Comparison of ENCODE assay signal across 15 cellular contexts in genomic region chr5:28374492-28374934, GRCh38.
DNase-seq lines count a peak whose midpoint lies in the region; ATAC-seq, FAIRE-seq and TF ChIP-seq lines count a peak whose summit lies in the region.
"Had no signal": no experiment of that assay in that cellular context is flagged by ENCODE, and none has a peak within 500 bp of the region (broad histone marks: within the 10 kb centered on the region; RNA-seq: fewer than 3 reads in every experiment).

No MANE protein-coding gene starts in this region.

- H3K9me3 ChIP-seq in osteoblast (ENCODE audit: low read depth, low read length), result no peaks in the 10 kb centered on the region
- H3K9me3 ChIP-seq in kidney (ENCODE audit: control insufficient read depth in 1 of 2, low read length in 2 of 2), result peaks cover 0 to 3% of the 10 kb centered on the region in 2 donors

- no peak overlapping the region for H3K27ac Mint-ChIP-seq in effector memory CD8-positive, alpha-beta T cell
- H3K27ac Mint-ChIP-seq: CD4-positive, CD25-positive, alpha-beta regulatory T cell; natural killer cell treated with Interleukin-12 subunit alpha and Interleukin-12 subunit beta and Interleukin-15 and Interleukin-18, amount 100 ng/mL, for 72 hours had no signal

- DNase-seq in HPDE6-E6E7 (ENCODE audit: extremely low spot score) (peak; percentile 11), NCI-H2196 treated with DMSO at 0.1 percent for 48 hours (lab: John Stamatoyannopoulos, UW; ENCODE audit: unreplicated experiment) (peak; percentile 4), amniotic epithelial cell (ENCODE audit: low read depth) (peak; percentile 11), osteoblast (ENCODE audit: insufficient read length, low spot score, missing footprints) (no peak), kidney (no peak), OCI-M2 (lab: John Stamatoyannopoulos, UW; ENCODE audit: unreplicated experiment) (no peak), D721Med (ENCODE audit: insufficient read length, low spot score) (no peak)
- DNase-seq in effector memory CD8-positive, alpha-beta T cell, result no peak
- DNase-seq: activated CD8-positive, alpha-beta memory T cell treated with anti-CD3 and anti-CD28 coated beads for 24 hours; activated gamma-delta T cell treated with Interleukin-2 at 50 U/mL for 16 hours; CD4-positive, CD25-positive, alpha-beta regulatory T cell; NCI-H2081 had no signal

- H3K4me3 ChIP-seq in osteoblast (ENCODE audit: insufficient read depth, low read length) (no peak overlapping the region), kidney (ENCODE audit: low read length in 2 of 2) (no peak overlapping the region)

- no peak overlapping the region for H3K4me2 ChIP-seq in osteoblast (ENCODE audit: insufficient read depth, low read length)
- H3K4me2 ChIP-seq: KMS-11 had no signal

- no peak for TF ChIP-seq CTCF in osteoblast (IDR thresholded peaks at IDR 0.05; ENCODE audit: extremely low read depth, low read depth, low read length)
- no peak for TF ChIP-seq CTCF in kidney (IDR thresholded peaks at IDR 0.05; ENCODE audit: borderline replicate concordance, extremely low read depth, insufficient read depth)
- TF ChIP-seq CTCF in D721Med (IDR thresholded peaks at IDR 0.05; ENCODE audit: insufficient read depth, missing control alignments), result no peak

- H4K20me1 ChIP-seq in osteoblast (ENCODE audit: insufficient read depth, low read length), result no peaks in the 10 kb centered on the region

- ATAC-seq in effector memory CD8-positive, alpha-beta T cell (replicated peaks), result no peak
- ATAC-seq: natural killer cell treated with Interleukin-12 subunit alpha and Interleukin-12 subunit beta and Interleukin-15 and Interleukin-18, amount 100 ng/mL, for 72 hours; Right ventricle myocardium inferior had no signal

- H3K4me1 ChIP-seq in osteoblast (ENCODE audit: insufficient read depth, low read length) (no peaks in the 10 kb centered on the region), kidney (ENCODE audit: control insufficient read depth in 1 of 2, insufficient read depth in 1 of 2, low read depth in 1 of 2, low read length in 2 of 2) (no peaks in the 10 kb centered on the region)

- H3K27ac ChIP-seq in osteoblast (ENCODE audit: low read depth, low read length), result no peak overlapping the region
- H3K27ac ChIP-seq in kidney (ENCODE audit: low read depth in 2 of 2, low read length in 2 of 2), result no peak overlapping the region
- H3K27ac ChIP-seq: KMS-11 had no signal

- H3K27me3 ChIP-seq in osteoblast (ENCODE audit: insufficient read depth, low read length), result no peaks in the 10 kb centered on the region

- no peak for FAIRE-seq in kidney (lab: Jason Lieb, UNC)
- no peak for FAIRE-seq in D721Med (lab: Jason Lieb, UNC)

- no peaks in the 10 kb centered on the region for H3K4me1 Mint-ChIP-seq in effector memory CD8-positive, alpha-beta T cell (ENCODE audit: low read depth in 2 of 2)
- H3K4me1 Mint-ChIP-seq: CD4-positive, CD25-positive, alpha-beta regulatory T cell had no signal

- no peaks in the 10 kb centered on the region for H3K79me2 ChIP-seq in osteoblast (ENCODE audit: insufficient read depth, low read length)

- intact Hi-C loops in kidney (cut with DNase I), result no loop called here

- no peak overlapping the region for H3K4me3 Mint-ChIP-seq in effector memory CD8-positive, alpha-beta T cell
- H3K4me3 Mint-ChIP-seq: CD4-positive, CD25-positive, alpha-beta regulatory T cell; natural killer cell treated with Interleukin-12 subunit alpha and Interleukin-12 subunit beta and Interleukin-15 and Interleukin-18, amount 100 ng/mL, for 72 hours had no signal

- H3K36me3 ChIP-seq in osteoblast (ENCODE audit: insufficient read depth, low read length) (no peaks in the 10 kb centered on the region), kidney (ENCODE audit: control insufficient read depth in 1 of 2, insufficient read depth in 2 of 2, low read length in 2 of 2) (no peaks in the 10 kb centered on the region)

- peak overlapping the region; percentile 6 for H2AFZ ChIP-seq in osteoblast (ENCODE audit: low read length)

- peaks cover 0 to 14% of the 10 kb centered on the region in 2 donors for H3K9me3 Mint-ChIP-seq in effector memory CD8-positive, alpha-beta T cell

- no peaks in the 10 kb centered on the region for H3K36me3 Mint-ChIP-seq in effector memory CD8-positive, alpha-beta T cell (ENCODE audit: insufficient read depth)
- H3K36me3 Mint-ChIP-seq: CD4-positive, CD25-positive, alpha-beta regulatory T cell had no signal

- H3K9ac ChIP-seq in kidney (ENCODE audit: low read length in 2 of 2), result no peak overlapping the region
- H3K9ac ChIP-seq: KMS-11 had no signal

- no peaks in the 10 kb centered on the region for H3K27me3 Mint-ChIP-seq in effector memory CD8-positive, alpha-beta T cell
- H3K27me3 Mint-ChIP-seq: CD4-positive, CD25-positive, alpha-beta regulatory T cell; natural killer cell treated with Interleukin-12 subunit alpha and Interleukin-12 subunit beta and Interleukin-15 and Interleukin-18, amount 100 ng/mL, for 72 hours had no signal

Comparison
In these comparisons a context has a peak if more than half of its experiments do, and no peak if none do; other contexts are left out.
1. DNase-seq: peak in HPDE6-E6E7 (single experiment), NCI-H2196 treated with DMSO at 0.1 percent for 48 hours (single experiment) and amniotic epithelial cell (single experiment); none in osteoblast (single experiment), kidney (single experiment), OCI-M2 (single experiment), D721Med (single experiment) and effector memory CD8-positive, alpha-beta T cell (0 of 3).